In the genomic region with DNA sequence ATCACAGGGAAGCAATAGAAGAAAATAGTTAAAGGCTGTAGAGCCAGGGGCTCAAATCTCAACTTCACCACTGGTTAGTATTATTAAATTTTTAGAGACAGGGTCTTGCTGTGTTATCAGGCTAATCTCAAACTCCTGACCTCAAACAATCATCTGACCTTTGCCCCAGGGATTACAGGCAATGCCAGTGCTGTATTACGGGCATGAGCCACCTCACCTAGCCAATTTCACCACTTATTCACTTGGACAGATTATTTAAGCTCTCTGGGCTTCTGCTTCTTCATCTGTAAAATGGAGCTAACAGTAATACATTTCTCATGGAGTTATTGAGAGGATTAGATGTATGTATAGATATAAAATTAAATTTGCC, we compare ENCODE assay signal across 21 cellular contexts.
"Had no signal": no experiment of that assay in that cellular context is flagged by ENCODE, and none has a peak within 500 bp of the region (broad histone marks: within the 10 kb centered on the region; RNA-seq: fewer than 3 reads in every experiment).

No MANE protein-coding gene starts in this region.

- H3K4me1 ChIP-seq: colonic mucosa, parathyroid adenoma, sigmoid colon, uterus had no signal

- H3K27ac Mint-ChIP-seq: activated B cell treated with CpG ODN at 0.5 μM for 24 hours; activated CD4-positive, alpha-beta memory T cell treated with anti-CD3 and anti-CD28 coated beads, Interleukin-2, amount 10 ng/mL, durations not matched to agents 7 days and 5 days; activated naive CD8-positive, alpha-beta T cell treated with anti-CD3 and anti-CD28 coated beads, Interleukin-2, amount 10 ng/mL, durations not matched to agents 7 days and 5 days; activated T-helper 2 cell treated with anti-CD3 and anti-CD28 coated beads, Interferon-gamma antibody, Interleukin-2, Interleukin-4, amounts not matched to agents 10 μg/mL and 5 μg/mL and 100 μg/mL, durations not matched to agents 14 hours and 24 hours and 36 hours; natural killer cell; stimulated activated naive B cell treated with anti-CD40 and anti-IgM and Interleukin-4, amounts not matched to agents 10 μg/mL and 1 μg/mL and 100 μg/mL, for 72 hours had no signal

- H3K4me3 ChIP-seq: colonic mucosa, sigmoid colon, uterus had no signal

- FAIRE-seq: islet of Langerhans had no signal

- H3K9me3 ChIP-seq: colonic mucosa, sigmoid colon, uterus had no signal

- H3K36me3 ChIP-seq: brain microvascular endothelial cell, colonic mucosa, sigmoid colon, uterus had no signal

- ATAC-seq: natural killer cell, SK-N-SH treated with all-trans-retinoic acid at 6 μM for 48 hours had no signal

- H3K9me3 Mint-ChIP-seq: activated B cell treated with CpG ODN at 0.5 μM for 24 hours; activated naive CD8-positive, alpha-beta T cell treated with anti-CD3 and anti-CD28 coated beads, Interleukin-2, amount 10 ng/mL, durations not matched to agents 7 days and 5 days; activated T-helper 2 cell treated with anti-CD3 and anti-CD28 coated beads, Interferon-gamma antibody, Interleukin-2, Interleukin-4, amounts not matched to agents 10 μg/mL and 5 μg/mL and 100 μg/mL, durations not matched to agents 14 hours and 24 hours and 36 hours; natural killer cell; stimulated activated naive B cell treated with anti-CD40 and anti-IgM and Interleukin-4, amounts not matched to agents 10 μg/mL and 1 μg/mL and 100 μg/mL, for 72 hours had no signal

- H3K36me3 Mint-ChIP-seq: activated naive CD8-positive, alpha-beta T cell treated with anti-CD3 and anti-CD28 coated beads, Interleukin-2, amount 10 ng/mL, durations not matched to agents 7 days and 5 days; natural killer cell; stimulated activated naive B cell treated with anti-CD40 and anti-IgM and Interleukin-4, amounts not matched to agents 10 μg/mL and 1 μg/mL and 100 μg/mL, for 72 hours had no signal

- H3K27ac ChIP-seq: brain microvascular endothelial cell, colonic mucosa, parathyroid adenoma had no signal

- H3K4me3 Mint-ChIP-seq: activated B cell treated with CpG ODN at 0.5 μM for 24 hours; activated CD4-positive, alpha-beta memory T cell treated with anti-CD3 and anti-CD28 coated beads, Interleukin-2, amount 10 ng/mL, durations not matched to agents 7 days and 5 days; activated naive CD8-positive, alpha-beta T cell treated with anti-CD3 and anti-CD28 coated beads, Interleukin-2, amount 10 ng/mL, durations not matched to agents 7 days and 5 days; natural killer cell; stimulated activated naive B cell treated with anti-CD40 and anti-IgM and Interleukin-4, amounts not matched to agents 10 μg/mL and 1 μg/mL and 100 μg/mL, for 72 hours had no signal

- H3K9ac ChIP-seq: parathyroid adenoma had no signal

- H3K79me2 ChIP-seq: parathyroid adenoma had no signal

- H3K27me3 ChIP-seq: brain microvascular endothelial cell, colonic mucosa, sigmoid colon, uterus had no signal

- DNase-seq: activated B cell treated with CpG ODN at 0.5 μM for 24 hours; activated CD4-positive, alpha-beta memory T cell treated with anti-CD3 and anti-CD28 coated beads, Interleukin-2, amount 10 ng/mL, durations not matched to agents 7 days and 5 days; activated CD4-positive, alpha-beta T cell treated with anti-CD3 and anti-CD28 coated beads for 4 hours; activated naive CD4-positive, alpha-beta T cell treated with Interleukin-2 at 50 U/mL for 16 hours; activated naive CD8-positive, alpha-beta T cell treated with anti-CD3 and anti-CD28 coated beads, Interleukin-2, amount 10 ng/mL, durations not matched to agents 7 days and 5 days; activated T-cell treated with anti-CD3 and anti-CD28 coated beads, Interleukin-2, amount 50 U/mL, for 1 hour; brain microvascular endothelial cell; central memory CD4-positive, alpha-beta T cell; mesendoderm; natural killer cell; stimulated activated CD4-positive, alpha-beta T cell treated with anti-CD3 and anti-CD28 coated beads, Interleukin-4, amount 100 ng/mL, for 4 hours; stimulated activated naive B cell treated with anti-CD40 and anti-IgM and Interleukin-4, amounts not matched to agents 10 μg/mL and 1 μg/mL and 100 μg/mL, for 72 hours; T-helper 1 cell; T-helper 9 cell had no signal

- H2AFZ ChIP-seq: parathyroid adenoma had no signal

- H3K4me1 Mint-ChIP-seq: activated B cell treated with CpG ODN at 0.5 μM for 24 hours; activated CD4-positive, alpha-beta memory T cell treated with anti-CD3 and anti-CD28 coated beads, Interleukin-2, amount 10 ng/mL, durations not matched to agents 7 days and 5 days; activated naive CD8-positive, alpha-beta T cell treated with anti-CD3 and anti-CD28 coated beads, Interleukin-2, amount 10 ng/mL, durations not matched to agents 7 days and 5 days; natural killer cell had no signal
